Comparison of ENCODE assay signal across 8 cellular contexts in genomic region chr12:50924439-50925341, GRCh38. TPM values are rescaled to one million over a fixed set of nuclear protein-coding genes. Genes with fewer than 3 reads are reported as not detected.
DNase-seq lines count a peak whose midpoint lies in the region; FAIRE-seq and TF ChIP-seq lines count a peak whose summit lies in the region.

No MANE protein-coding gene starts in this region.

- intact Hi-C loops in kidney (cut with DNase I), result no loop called here

- 13% methylated on average over 13 of the region's 13 CpGs for WGBS in smooth muscle cell (ENCODE audit: low lambda C conversion rate)

- H3K36me3 ChIP-seq in kidney (ENCODE audit: control insufficient read depth in 1 of 2, insufficient read depth in 2 of 2, low read length in 2 of 2) (no peaks in the 10 kb centered on the region), smooth muscle cell (ENCODE audit: low read depth) (no peaks in the 10 kb centered on the region)

- H3K9ac ChIP-seq in kidney (ENCODE audit: low read length in 2 of 2), result peak overlapping the region; percentile 50 to 72
- H3K9ac ChIP-seq in smooth muscle cell (ENCODE audit: low read depth), result peak overlapping the region; percentile 36

- FAIRE-seq in kidney (lab: Jason Lieb, UNC), result peak; percentile 74

- H3F3A ChIP-seq in smooth muscle cell (ENCODE audit: low read depth), result peaks cover 12% of the 10 kb centered on the region

- H3K27ac ChIP-seq in cingulate gyrus (ENCODE audit: low read depth, low read length), result peak overlapping the region; percentile 95
- H3K27ac ChIP-seq in kidney (ENCODE audit: low read depth in 2 of 2, low read length in 2 of 2), result peak overlapping the region; percentile 75 to 91
- peak overlapping the region; percentile 85 for H3K27ac ChIP-seq in smooth muscle cell (ENCODE audit: low read depth)

- H3K4me2 ChIP-seq in smooth muscle cell, result peak overlapping the region; percentile 90

- H3K79me2 ChIP-seq in smooth muscle cell (ENCODE audit: low read depth), result peaks cover 39% of the 10 kb centered on the region

- H3K4me3 ChIP-seq in HFF-Myc (replicated peaks; ENCODE audit: low read depth, low read length), result peak overlapping the region; percentile 52
- H3K4me3 ChIP-seq in kidney (ENCODE audit: low read length in 2 of 2), result peak overlapping the region; percentile 92 to 93
- peak overlapping the region; percentile 61 for H3K4me3 ChIP-seq in smooth muscle cell

- peak; percentile 18 for DNase-seq in stimulated activated CD4-positive, alpha-beta T cell treated with anti-CD3 and anti-CD28 coated beads, Interleukin-15, amount 100 ng/mL, for 24 hours
- no peak for DNase-seq in stimulated activated CD4-positive, alpha-beta T cell treated with anti-CD3 and anti-CD28 coated beads, Interleukin-4, amount 100 ng/mL, for 4 hours
- DNase-seq in HFF-Myc (ENCODE audit: extremely low read depth, low read depth) (peak; percentile 89), M059J (ENCODE audit: low read depth) (peak; percentile 88), SHP77 (lab: John Stamatoyannopoulos, UW) (peak; percentile 73 to 83), kidney (peak; percentile 93), smooth muscle cell (lab: John Stamatoyannopoulos, UW; ENCODE audit: unreplicated experiment) (peak; percentile 17)

- TF ChIP-seq CTCF in HFF-Myc (IDR thresholded peaks at IDR 0.05; ENCODE audit: low read depth, low read length, missing control alignments) (no peak), kidney (IDR thresholded peaks at IDR 0.05; ENCODE audit: borderline replicate concordance, extremely low read depth, insufficient read depth) (no peak), smooth muscle cell (IDR thresholded peaks at IDR 0.05; ENCODE audit: borderline replicate concordance, insufficient read depth, poor library complexity, severe bottlenecking) (no peak)

- H3K27me3 ChIP-seq in smooth muscle cell (ENCODE audit: low read depth), result no peaks in the 10 kb centered on the region

- H4K20me1 ChIP-seq in smooth muscle cell (ENCODE audit: low read depth), result no peaks in the 10 kb centered on the region

- peak overlapping the region; percentile 93 for H2AFZ ChIP-seq in smooth muscle cell (ENCODE audit: low read depth)

- peaks cover 12 to 15% of the 10 kb centered on the region in 2 donors for H3K4me1 ChIP-seq in kidney (ENCODE audit: control insufficient read depth in 1 of 2, insufficient read depth in 1 of 2, low read depth in 1 of 2, low read length in 2 of 2)
- H3K4me1 ChIP-seq in smooth muscle cell (ENCODE audit: low read depth), result peaks cover 43% of the 10 kb centered on the region

- no peaks in the 10 kb centered on the region for H3K9me3 ChIP-seq in kidney (ENCODE audit: control insufficient read depth in 1 of 2, low read length in 2 of 2)
- no peaks in the 10 kb centered on the region for H3K9me3 ChIP-seq in smooth muscle cell (replicated peaks; ENCODE audit: low read depth)

RNA-seq across cellular contexts. Expression of gene HIGD1C, which starts 27.7 kb away (rescaled TPM):
- not detected in 2 replicates for total RNA-seq in M059J (2014; rRNA removed; shearing (Covaris generic))
- total RNA-seq in kidney, result not detected
- not detected for polyA plus RNA-seq in kidney (ENCODE audit: insufficient read depth, low read depth, low replicate concordance)
- total RNA-seq in smooth muscle cell, result not detected in 2 replicates
- polyA plus RNA-seq in smooth muscle cell, result not detected in 2 replicates

Comparison
In these comparisons a context has a peak if more than half of its experiments do, and no peak if none do; other contexts are left out.
1. DNase-seq: peak in stimulated activated CD4-positive, alpha-beta T cell treated with anti-CD3 and anti-CD28 coated beads, Interleukin-15, amount 100 ng/mL, for 24 hours (single experiment), HFF-Myc (single experiment), M059J (single experiment), SHP77 (2 of 2), kidney (single experiment) and smooth muscle cell (single experiment); none in stimulated activated CD4-positive, alpha-beta T cell treated with anti-CD3 and anti-CD28 coated beads, Interleukin-4, amount 100 ng/mL, for 4 hours (0 of 2).
2. Peak in every context shown above with its lines, with median percentiles within 50 percentile points of each other: H3K4me3 ChIP-seq and H3K27ac ChIP-seq.